In the genomic region with DNA sequence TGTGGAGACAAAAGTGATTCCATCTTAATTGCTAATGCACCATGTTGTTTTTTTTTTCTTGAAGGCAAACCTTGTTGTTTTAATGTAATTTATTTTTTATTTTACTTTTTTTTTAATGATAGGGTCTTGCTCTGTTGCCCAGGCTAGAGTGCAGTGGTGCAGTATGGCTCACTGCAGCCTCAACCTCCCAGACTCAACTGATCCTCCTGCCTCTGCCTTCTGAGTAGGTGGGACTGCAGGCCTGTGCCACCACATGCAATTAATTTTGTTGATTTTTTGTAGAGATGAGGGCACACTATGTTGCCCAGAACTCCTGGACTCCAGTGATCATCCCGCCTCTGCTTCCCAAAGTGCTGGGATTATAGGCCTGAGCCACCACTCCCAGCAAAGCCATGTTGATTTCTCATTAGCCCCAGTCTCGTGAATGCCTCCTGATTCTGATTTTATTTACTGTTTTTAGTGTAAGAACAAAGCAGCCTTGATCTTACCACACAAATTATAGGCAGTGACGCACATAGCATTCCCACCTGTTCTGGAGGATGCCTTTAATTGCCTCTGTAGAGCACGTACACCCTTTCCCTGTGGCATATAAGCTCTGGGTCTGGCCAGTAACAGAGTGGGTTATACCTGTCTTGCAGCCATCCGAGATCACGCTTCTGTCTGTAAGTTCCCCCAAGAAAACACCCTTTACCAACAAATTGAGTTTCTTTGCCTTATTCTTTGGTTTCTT, we compare ENCODE assay signal across 25 cellular contexts.
A peak's percentile ranks its signal among the peaks of the same experiment; 100 is the strongest.
DNase-seq lines count a peak whose midpoint lies in the region; ATAC-seq and TF ChIP-seq lines count a peak whose summit lies in the region.
"Had no signal": no experiment of that assay in that cellular context is flagged by ENCODE, and none has a peak within 500 bp of the region (broad histone marks: within the 10 kb centered on the region; RNA-seq: fewer than 3 reads in every experiment).

No MANE protein-coding gene starts in this region.

- H3K4me3 Mint-ChIP-seq in type B pancreatic cell = no peak overlapping the region
- H3K4me3 Mint-ChIP-seq: activated B cell treated with CpG ODN at 0.5 μM for 24 hours; activated naive CD4-positive, alpha-beta T cell treated with anti-CD3 and anti-CD28 coated beads, Interleukin-2, amount 50 U/mL, for 24 hours had no signal

- no peak overlapping the region for H3K27ac ChIP-seq in WERI-Rb-1
- H3K27ac ChIP-seq: 22Rv1, breast epithelium, heart left ventricle, neutrophil, testis had no signal

- 0 out of 2 replicates have a peak, but pooled peaks cover 4% of the 10 kb centered on the region for H3K36me3 ChIP-seq in WERI-Rb-1
- H3K36me3 ChIP-seq: breast epithelium, neutrophil had no signal

- peaks cover 23% of the 10 kb centered on the region for H3K4me1 Mint-ChIP-seq in type B pancreatic cell (ENCODE audit: unreplicated experiment)
- H3K4me1 Mint-ChIP-seq: activated B cell treated with CpG ODN at 0.5 μM for 24 hours had no signal

- H3K9me3 Mint-ChIP-seq in type B pancreatic cell = peaks cover 8% of the 10 kb centered on the region
- H3K9me3 Mint-ChIP-seq: activated B cell treated with CpG ODN at 0.5 μM for 24 hours; activated naive CD4-positive, alpha-beta T cell treated with anti-CD3 and anti-CD28 coated beads, Interleukin-2, amount 50 U/mL, for 24 hours; activated T-helper 2 cell treated with anti-CD3 and anti-CD28 coated beads, Interferon-gamma antibody, Interleukin-2, Interleukin-4, amounts not matched to agents 10 μg/mL and 5 μg/mL and 100 μg/mL, durations not matched to agents 14 hours and 24 hours and 36 hours had no signal

- peak overlapping the region; percentile 5 for H3K27ac Mint-ChIP-seq in type B pancreatic cell
- H3K27ac Mint-ChIP-seq: activated B cell treated with CpG ODN at 0.5 μM for 24 hours; activated naive CD4-positive, alpha-beta T cell treated with anti-CD3 and anti-CD28 coated beads, Interleukin-2, amount 50 U/mL, for 24 hours; activated T-helper 2 cell treated with anti-CD3 and anti-CD28 coated beads, Interferon-gamma antibody, Interleukin-2, Interleukin-4, amounts not matched to agents 10 μg/mL and 5 μg/mL and 100 μg/mL, durations not matched to agents 14 hours and 24 hours and 36 hours had no signal

- peak; percentile 57 for DNase-seq in NCI-H2107 treated with DMSO at 0.1 percent for 48 hours (lab: John Stamatoyannopoulos, UW; ENCODE audit: unreplicated experiment)
- no peak for DNase-seq in NCI-H2107 (lab: John Stamatoyannopoulos, UW)
- peak; percentile 96 for DNase-seq in NCI-H748 (lab: John Stamatoyannopoulos, UW; ENCODE audit: unreplicated experiment)
- peak; percentile 52 for DNase-seq in left kidney (ENCODE audit: low read depth, low spot score)
- no peak for DNase-seq in type B pancreatic cell (ENCODE audit: extremely low spot score, unreplicated experiment)
- DNase-seq in omental fat pad (ENCODE audit: low spot score) = no peak
- DNase-seq in WERI-Rb-1 = no peak
- DNase-seq in UCSD-AML1 (lab: John Stamatoyannopoulos, UW; ENCODE audit: unreplicated experiment) = no peak
- DNase-seq: activated B cell treated with CpG ODN at 0.5 μM for 24 hours; activated CD4-positive, alpha-beta T cell treated with anti-CD3 and anti-CD28 coated beads, Interleukin-2, amount 50 U/mL, for 48 hours; activated CD8-positive, alpha-beta memory T cell treated with anti-CD3 and anti-CD28 coated beads, Interleukin-2, amount 50 U/mL, for 4 hours; DND-41; effector CD4-positive, alpha-beta T cell; erythroblast; heart left ventricle; NCI-H1417 treated with DMSO at 0.1 percent for 48 hours; stimulated activated naive CD8-positive, alpha-beta T cell treated with anti-CD3 and anti-CD28 coated beads, Interleukin-15, Interleukin-2, amounts not matched to agents 100 U/mL and 50 U/mL, for 24 hours; testis had no signal

- no peaks in the 10 kb centered on the region for H3K27me3 Mint-ChIP-seq in type B pancreatic cell
- H3K27me3 Mint-ChIP-seq: activated B cell treated with CpG ODN at 0.5 μM for 24 hours; activated naive CD4-positive, alpha-beta T cell treated with anti-CD3 and anti-CD28 coated beads, Interleukin-2, amount 50 U/mL, for 24 hours had no signal

- no peak overlapping the region for H3K4me3 ChIP-seq in WERI-Rb-1 (ENCODE audit: low read depth, low read length)
- H3K4me3 ChIP-seq: breast epithelium, heart left ventricle, testis had no signal

- H3K27me3 ChIP-seq in WERI-Rb-1 (ENCODE audit: insufficient read depth, low read depth, severe bottlenecking) = no peaks in the 10 kb centered on the region
- H3K27me3 ChIP-seq: breast epithelium, heart left ventricle, neutrophil, testis had no signal

- H3K36me3 Mint-ChIP-seq in type B pancreatic cell = peaks cover 31% of the 10 kb centered on the region

- TF ChIP-seq CTCF in type B pancreatic cell (conservative IDR thresholded peaks at IDR 0.05) (no peak), omental fat pad (IDR thresholded peaks at IDR 0.05) (no peak), WERI-Rb-1 (IDR thresholded peaks at IDR 0.05; ENCODE audit: low read depth, low read length) (no peak)

- no peaks in the 10 kb centered on the region for H3K9me3 ChIP-seq in WERI-Rb-1 (ENCODE audit: severe bottlenecking)
- H3K9me3 ChIP-seq: breast epithelium, heart left ventricle, neutrophil, testis had no signal

- ATAC-seq in omental fat pad (ENCODE audit: low FRiP score) = no peak
- ATAC-seq: HCT116; heart left ventricle; Right ventricle myocardium inferior; stimulated activated naive CD8-positive, alpha-beta T cell treated with anti-CD3 and anti-CD28 coated beads, Interleukin-15, Interleukin-2, amounts not matched to agents 100 U/mL and 50 U/mL, for 24 hours had no signal

Comparison
In these comparisons a context has a peak if more than half of its experiments do, and no peak if none do; other contexts are left out.
1. DNase-seq: peak in NCI-H2107 treated with DMSO at 0.1 percent for 48 hours (single experiment), NCI-H748 (single experiment) and left kidney (single experiment); none in NCI-H2107 (single experiment), type B pancreatic cell (single experiment), omental fat pad (single experiment), WERI-Rb-1 (single experiment) and UCSD-AML1 (single experiment).